In genomic region chr12:9909724-9910123, GRCh38 we compare ENCODE assay signal across 1 cellular context.
A peak's percentile ranks its signal among the peaks of the same experiment; 100 is the strongest.
TF ChIP-seq lines count a peak whose summit lies in the region.

No MANE protein-coding gene starts in this region.

TF ChIP-seq in H1, 55 proteins besides CTCF, POLR2A, EP300 and RAD21:
- TF ChIP-seq SP1 (IDR thresholded peaks at IDR 0.05; ENCODE audit: low read depth, low read length) = 0 out of 2 replicates have a peak, but pooled peaks have one; percentile 2
- TF ChIP-seq SIRT6 (IDR thresholded peaks at IDR 0.05; ENCODE audit: low read length) = peak; percentile 28
- no peak for TF ChIP-seq HDAC2 (IDR thresholded peaks at IDR 0.05; ENCODE audit: borderline replicate concordance in 1 of 2, low read depth in 2 of 2, low read length in 2 of 2)
- peak; percentile 43; the same call in 1 of the 2 replicates for TF ChIP-seq CHD1 (IDR thresholded peaks at IDR 0.05; ENCODE audit: low read depth, low read length)
- peak; percentile 90 for TF ChIP-seq POLR2AphosphoS5 (IDR thresholded peaks at IDR 0.05; ENCODE audit: low read depth, low read length)
TF ChIP-seq in H1: peak in this region for 4.
